ENCODE assay signal across 20 cellular contexts in the genomic region with DNA sequence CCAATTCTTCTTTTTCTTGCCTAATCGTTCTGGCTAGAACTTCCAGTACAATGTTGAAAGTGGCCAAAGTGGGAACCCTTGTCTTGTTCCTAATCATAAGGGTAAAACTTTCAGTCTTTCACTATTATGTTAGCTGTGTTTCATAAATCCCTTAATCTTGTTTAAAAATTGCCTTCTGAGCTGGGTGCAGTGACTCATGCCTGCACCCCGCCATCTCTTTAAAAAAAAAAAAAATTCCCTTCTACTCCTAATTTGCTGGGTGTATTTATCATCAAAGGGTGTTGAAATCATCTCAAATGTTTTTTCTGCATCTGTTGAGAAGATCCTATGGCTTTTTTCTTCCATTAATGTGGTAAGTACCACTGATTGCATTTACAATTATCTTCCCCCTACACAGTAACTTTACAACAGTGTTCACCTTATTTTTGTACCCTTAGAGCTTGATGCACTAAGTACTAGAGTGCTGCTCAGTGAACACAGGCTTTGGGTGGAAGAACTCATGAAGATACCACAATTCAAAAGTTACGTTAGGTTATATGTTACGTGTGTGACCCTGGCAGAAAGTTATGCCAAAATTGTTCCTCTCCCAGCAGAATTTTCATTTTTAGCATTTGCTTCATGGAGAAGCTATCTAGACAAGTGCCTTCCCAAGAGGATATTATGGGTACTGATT. TPM values are rescaled to one million over a fixed set of nuclear protein-coding genes. Genes with fewer than 3 reads are reported as not detected.
DNase-seq lines count a peak whose midpoint lies in the region; ATAC-seq, FAIRE-seq and TF ChIP-seq lines count a peak whose summit lies in the region.
"Had no signal": no experiment of that assay in that cellular context is flagged by ENCODE, and none has a peak within 500 bp of the region (broad histone marks: within the 10 kb centered on the region; RNA-seq: fewer than 3 reads in every experiment).

No MANE protein-coding gene starts in this region.

- SMC1A ChIA-PET in GM12878 (lab: Charles Lee; ENCODE audit: uncharacterized antibody, unreplicated experiment) = interaction anchor here (1.0 to 1.4 kb wide), 2 partner anchors 10 to 47 kb away, joined by 3 read pairs; partner anchors contain the start of gene SNRPB

- H3K27me3 ChIP-seq in GM12878 (replicated peaks in 1 of 2; ENCODE audit: control insufficient read depth in 2 of 2, insufficient read depth in 2 of 2, low read length in 1 of 2) = no peaks in the 10 kb centered on the region

- ATAC-seq in activated T-cell treated with anti-CD3 and anti-CD28 coated beads, Interleukin-2, amount 50 U/mL, for 72 hours (replicated peaks in 1 of 2) = no peak
- ATAC-seq in GM12878 (no peak), SK-N-SH treated with all-trans-retinoic acid at 6 μM for 48 hours (no peak)
- no peak for ATAC-seq in stimulated activated effector memory CD8-positive, alpha-beta T cell treated with anti-CD3 and anti-CD28 coated beads, Interleukin-12 subunit alpha, Interleukin-12 subunit beta, amount 100 ng/mL, for 72 hours

- in situ Hi-C loops in GM12878 (cut with MboI) = no loop called here

- no peak for TF ChIP-seq CTCF in GM12878 (IDR thresholded peaks at IDR 0.05 in 2 of 3, conservative IDR thresholded peaks at IDR 0.05 in 1 of 3; ENCODE audit: control insufficient read depth in 2 of 3, extremely low read depth in 1 of 3, insufficient read depth in 1 of 3, low read depth in 3 of 3, low read length in 3 of 3)

- POLR2A ChIA-PET in GM12878 (lab: Charles Lee) = interaction anchor here (1.6 kb wide), 1 partner anchor 10 kb away, joined by 7 read pairs; the partner anchor contains the start of gene SNRPB

- WGBS in GM12878 (ENCODE audit: insufficient coverage, insufficient replicate concordance, low lambda C conversion rate, missing lambda C conversion rate) = 98% methylated on average over 4 of the region's 4 CpGs

- TF ChIP-seq EP300 in GM12878 (IDR thresholded peaks at IDR 0.05; ENCODE audit: borderline replicate concordance in 1 of 2, control insufficient read depth in 1 of 2, low read depth in 2 of 2, low read length in 2 of 2) = no peak

- H3K9ac ChIP-seq in GM12878 (ENCODE audit: control insufficient read depth, insufficient read depth, low read length) = no peak overlapping the region

- no peak overlapping the region for H3K4me3 ChIP-seq in GM12878

- no peaks in the 10 kb centered on the region for H3K27me3 Mint-ChIP-seq in activated T-cell treated with anti-CD3 and anti-CD28 coated beads, Interleukin-2, amount 50 U/mL, for 24 hours
- H3K27me3 Mint-ChIP-seq in activated T-cell treated with anti-CD3 and anti-CD28 coated beads, Interleukin-2, amount 50 U/mL, for 72 hours (ENCODE audit: low read depth) = no peaks in the 10 kb centered on the region

- H3K9me3 ChIP-seq in GM12878 (replicated peaks; ENCODE audit: control insufficient read depth, insufficient read depth, low read length) = no peaks in the 10 kb centered on the region

- H2AFZ ChIP-seq in GM12878 (ENCODE audit: control insufficient read depth, low read depth, low read length) = no peak overlapping the region

- H3K36me3 Mint-ChIP-seq in activated T-cell treated with anti-CD3 and anti-CD28 coated beads, Interleukin-2, amount 50 U/mL, for 24 hours (ENCODE audit: low read depth) = peaks cover 95% of the 10 kb centered on the region
- H3K36me3 Mint-ChIP-seq in activated T-cell treated with anti-CD3 and anti-CD28 coated beads, Interleukin-2, amount 50 U/mL, for 72 hours (ENCODE audit: insufficient read depth in 2 of 2) = peaks cover 22 to 58% of the 10 kb centered on the region in 2 donors
- peaks cover 98% of the 10 kb centered on the region for H3K36me3 Mint-ChIP-seq in stimulated activated effector memory CD8-positive, alpha-beta T cell treated with anti-CD3 and anti-CD28 coated beads, Interleukin-12 subunit alpha, Interleukin-12 subunit beta, amount 100 ng/mL, for 72 hours

- intact Hi-C loops in GM12878 (cut with micrococcal nuclease; ENCODE audit: unreplicated experiment) = no loop called here

- H3K27ac Mint-ChIP-seq in activated T-cell treated with anti-CD3 and anti-CD28 coated beads, Interleukin-2, amount 50 U/mL, for 24 hours = peak overlapping the region; percentile 9
- H3K27ac Mint-ChIP-seq in activated T-cell treated with anti-CD3 and anti-CD28 coated beads, Interleukin-2, amount 50 U/mL, for 72 hours = no peak overlapping the region
- peak overlapping the region; percentile 5 for H3K27ac Mint-ChIP-seq in stimulated activated effector memory CD8-positive, alpha-beta T cell treated with anti-CD3 and anti-CD28 coated beads, Interleukin-12 subunit alpha, Interleukin-12 subunit beta, amount 100 ng/mL, for 72 hours

- H3K36me3 ChIP-seq in GM12878 (ENCODE audit: control insufficient read depth in 2 of 2, insufficient read depth in 2 of 2, low read length in 1 of 2) = peaks cover 22 to 67% of the 10 kb centered on the region in 2 experiments

- no peaks in the 10 kb centered on the region for H3K4me1 ChIP-seq in GM12878 (ENCODE audit: control insufficient read depth, insufficient read depth, low read length)

- peaks cover 55% of the 10 kb centered on the region for H3K4me1 Mint-ChIP-seq in activated T-cell treated with anti-CD3 and anti-CD28 coated beads, Interleukin-2, amount 50 U/mL, for 24 hours (ENCODE audit: low read depth)
- H3K4me1 Mint-ChIP-seq in activated T-cell treated with anti-CD3 and anti-CD28 coated beads, Interleukin-2, amount 50 U/mL, for 72 hours (ENCODE audit: low read depth) = peaks cover 34% of the 10 kb centered on the region
- peaks cover 6% of the 10 kb centered on the region for H3K4me1 Mint-ChIP-seq in stimulated activated effector memory CD8-positive, alpha-beta T cell treated with anti-CD3 and anti-CD28 coated beads, Interleukin-12 subunit alpha, Interleukin-12 subunit beta, amount 100 ng/mL, for 72 hours
- H3K4me1 Mint-ChIP-seq: CD14-positive monocyte had no signal

- no peak overlapping the region for H3K4me3 Mint-ChIP-seq in activated T-cell treated with anti-CD3 and anti-CD28 coated beads, Interleukin-2, amount 50 U/mL, for 24 hours
- H3K4me3 Mint-ChIP-seq in activated T-cell treated with anti-CD3 and anti-CD28 coated beads, Interleukin-2, amount 50 U/mL, for 72 hours = no peak overlapping the region
- H3K4me3 Mint-ChIP-seq in stimulated activated effector memory CD8-positive, alpha-beta T cell treated with anti-CD3 and anti-CD28 coated beads, Interleukin-12 subunit alpha, Interleukin-12 subunit beta, amount 100 ng/mL, for 72 hours = no peak overlapping the region
- H3K4me3 Mint-ChIP-seq: CD14-positive monocyte had no signal

- TF ChIP-seq RAD21 in GM12878 (IDR thresholded peaks at IDR 0.05; ENCODE audit: insufficient read depth, low read depth, low read length) = no peak

- DNase-seq in activated T-cell treated with anti-CD3 and anti-CD28 coated beads, Interleukin-2, amount 50 U/mL, for 24 hours = no peak
- DNase-seq in activated T-cell treated with anti-CD3 and anti-CD28 coated beads, Interleukin-2, amount 50 U/mL, for 72 hours = no peak
- DNase-seq in MV-4-11 (lab: John Stamatoyannopoulos, UW) = peak; percentile 36
- DNase-seq in GM12878 (ENCODE audit: low read depth, low spot score) = no peak
- DNase-seq in stimulated activated effector memory CD8-positive, alpha-beta T cell treated with anti-CD3 and anti-CD28 coated beads, Interleukin-12 subunit alpha, Interleukin-12 subunit beta, amount 100 ng/mL, for 72 hours (ENCODE audit: low spot score in 2 of 2) = no peak
- no peak for DNase-seq in SHP77 treated with DMSO at 0.1 percent for 48 hours (lab: John Stamatoyannopoulos, UW)
- DNase-seq: COR-L47, EL, H7, KBM-7, NCI-H1436 treated with DMSO at 0.1 percent for 48 hours, NCI-H2029 treated with DMSO at 0.1 percent for 48 hours, NCI-H2171 treated with DMSO at 0.1 percent for 48 hours, NCI-H446 treated with DMSO at 0.1 percent for 48 hours, NCI-H748 treated with DMSO at 0.1 percent for 48 hours, OCI-M1 had no signal

- TF ChIP-seq POLR2A in GM12878 (IDR thresholded peaks at IDR 0.05; ENCODE audit: low read depth, low read length) = 0 out of 2 replicates have a peak, but pooled peaks have one; percentile 5

- no peaks in the 10 kb centered on the region for H3K9me3 Mint-ChIP-seq in activated T-cell treated with anti-CD3 and anti-CD28 coated beads, Interleukin-2, amount 50 U/mL, for 24 hours
- H3K9me3 Mint-ChIP-seq in activated T-cell treated with anti-CD3 and anti-CD28 coated beads, Interleukin-2, amount 50 U/mL, for 72 hours = no peaks in the 10 kb centered on the region
- no peaks in the 10 kb centered on the region for H3K9me3 Mint-ChIP-seq in stimulated activated effector memory CD8-positive, alpha-beta T cell treated with anti-CD3 and anti-CD28 coated beads, Interleukin-12 subunit alpha, Interleukin-12 subunit beta, amount 100 ng/mL, for 72 hours
- H3K9me3 Mint-ChIP-seq: CD14-positive monocyte had no signal

- no peaks in the 10 kb centered on the region for H4K20me1 ChIP-seq in GM12878 (ENCODE audit: control insufficient read depth, insufficient read depth)

- no peak overlapping the region for H3K4me2 ChIP-seq in GM12878 (ENCODE audit: control insufficient read depth, insufficient read depth)

- peaks cover 10% of the 10 kb centered on the region for H3K79me2 ChIP-seq in GM12878 (ENCODE audit: control insufficient read depth, insufficient read depth, low read length)

- RAD21 ChIA-PET in GM12878 (lab: Charles Lee; ENCODE audit: unreplicated experiment) = no interaction called here

- CTCF ChIA-PET in GM12878 (lab: Yijun Ruan, JAX) = interaction anchor here (1.0 to 1.3 kb wide), 3 partner anchors 9 to 253 kb away, joined by 3 to 6 read pairs (median 4); partner anchors contain the start of gene SNRPB

- no peak overlapping the region for H3K27ac ChIP-seq in GM12878 (ENCODE audit: control insufficient read depth, insufficient read depth)
- H3K27ac ChIP-seq: HL-60 had no signal

- FAIRE-seq in GM12878 (lab: Jason Lieb, UNC) = no peak
- FAIRE-seq: GM19239 had no signal

- no TSS peak for BruUV-seq in GM12878 (replicated peaks; lab: Mats Ljungman, UMichigan)

RNA-seq across cellular contexts. Expression of gene SNRPB, which starts 9.7 kb away (rescaled TPM):
- total RNA-seq in activated T-cell treated with anti-CD3 and anti-CD28 coated beads, Interleukin-2, amount 50 U/mL, for 72 hours = 100 to 1,000 TPM; 286 to 329 TPM
- total RNA-seq in GM12878 (2013; cell fraction: nucleolus; rRNA removed) = 14.2 and 17.7 TPM in 2 replicates
- total RNA-seq in GM12878 (2014; rRNA removed) = 493 and 522 TPM in 2 replicates
- 247 and 263 TPM in 2 replicates for total RNA-seq in GM12878 (2014; rRNA removed; fragmentation: Illumina TruSeq; extraction: Trizol)
- 429 and 437 TPM in 2 replicates for total RNA-seq in GM12878 (2021)
- polyA plus RNA-seq in GM12878 (2011; ENCODE audit: low read depth) = 70.4 TPM
- polyA plus RNA-seq in GM12878 (2011; rRNA removed) = 181 and 303 TPM in 2 replicates
- 334 and 484 TPM in 2 replicates for polyA plus RNA-seq in GM12878 (2011; cell fraction: cytosol; rRNA removed)
- polyA plus RNA-seq in GM12878 (2011; cell fraction: nucleus; rRNA removed) = 267 and 280 TPM in 2 replicates
- 193 and 201 TPM in 2 replicates for polyA plus RNA-seq in GM12878 (2012)
- polyA plus RNA-seq in GM12878 (2014; fragmentation: Illumina TruSeq; extraction: Trizol) = 86.2 and 193 TPM in 2 replicates
- 100 to 1,000 TPM in 1 of 2 experiments, 10 to 100 TPM in 1; 15.0 to 108 TPM for polyA plus RNA-seq in GM12878 (2014; fragmentation: Nextera tagmentation; extraction: Ambion mirVana)
- polyA plus RNA-seq in GM12878 (2014; rRNA removed) = 593 TPM in 2 replicates
- polyA plus RNA-seq in GM12878 (2016; fragmentation: Nextera tagmentation; extraction: Ambion mirVana) = 100 to 1,000 TPM; 555 to 571 TPM
- polyA minus RNA-seq in GM12878 (2011; rRNA and poly(A)+ RNA removed) = 55.7 and 127 TPM in 2 replicates
- polyA minus RNA-seq in GM12878 (2011; cell fraction: cytosol; rRNA and poly(A)+ RNA removed) = 42.8 and 50.0 TPM in 2 replicates
- polyA minus RNA-seq in GM12878 (2011; cell fraction: nucleus; rRNA and poly(A)+ RNA removed) = 25.0 and 36.3 TPM in 2 replicates

RNA-seq across cellular contexts. Expression of gene ZNF343, which starts 47.8 kb away (rescaled TPM):
- 10 to 100 TPM; 12.4 to 16.4 TPM for total RNA-seq in activated T-cell treated with anti-CD3 and anti-CD28 coated beads, Interleukin-2, amount 50 U/mL, for 72 hours
- 21.4 and 22.1 TPM in 2 replicates for total RNA-seq in GM12878 (2013; cell fraction: nucleolus; rRNA removed)
- total RNA-seq in GM12878 (2014; rRNA removed) = 8.0 and 8.2 TPM in 2 replicates
- total RNA-seq in GM12878 (2014; rRNA removed; fragmentation: Illumina TruSeq; extraction: Trizol) = 9.8 and 10.0 TPM in 2 replicates
- 9.4 and 10.3 TPM in 2 replicates for total RNA-seq in GM12878 (2021)
- 5.2 TPM for polyA plus RNA-seq in GM12878 (2011; ENCODE audit: low read depth)
- polyA plus RNA-seq in GM12878 (2011; rRNA removed) = 10.9 and 11.1 TPM in 2 replicates
- 7.1 and 8.7 TPM in 2 replicates for polyA plus RNA-seq in GM12878 (2011; cell fraction: cytosol; rRNA removed)
- polyA plus RNA-seq in GM12878 (2011; cell fraction: nucleus; rRNA removed) = 16.3 and 20.3 TPM in 2 replicates
- 5.2 and 7.0 TPM in 2 replicates for polyA plus RNA-seq in GM12878 (2012)
- 9.9 and 17.7 TPM in 2 replicates for polyA plus RNA-seq in GM12878 (2014; fragmentation: Illumina TruSeq; extraction: Trizol)
- polyA plus RNA-seq in GM12878 (2014; fragmentation: Nextera tagmentation; extraction: Ambion mirVana) = 1 to 10 TPM; 1.3 to 3.3 TPM
- 8.3 and 8.7 TPM in 2 replicates for polyA plus RNA-seq in GM12878 (2014; rRNA removed)
- 10 to 100 TPM in 1 of 2 experiments, 1 to 10 TPM in 1; 8.0 to 10.9 TPM for polyA plus RNA-seq in GM12878 (2016; fragmentation: Nextera tagmentation; extraction: Ambion mirVana)
- polyA minus RNA-seq in GM12878 (2011; rRNA and poly(A)+ RNA removed) = 13.4 and 16.8 TPM in 2 replicates
- polyA minus RNA-seq in GM12878 (2011; cell fraction: cytosol; rRNA and poly(A)+ RNA removed) = 6.2 and 8.0 TPM in 2 replicates
- polyA minus RNA-seq in GM12878 (2011; cell fraction: nucleus; rRNA and poly(A)+ RNA removed) = 8.6 and 10.2 TPM in 2 replicates
